ENCODE assay signal across 8 cellular contexts in the genomic region with DNA sequence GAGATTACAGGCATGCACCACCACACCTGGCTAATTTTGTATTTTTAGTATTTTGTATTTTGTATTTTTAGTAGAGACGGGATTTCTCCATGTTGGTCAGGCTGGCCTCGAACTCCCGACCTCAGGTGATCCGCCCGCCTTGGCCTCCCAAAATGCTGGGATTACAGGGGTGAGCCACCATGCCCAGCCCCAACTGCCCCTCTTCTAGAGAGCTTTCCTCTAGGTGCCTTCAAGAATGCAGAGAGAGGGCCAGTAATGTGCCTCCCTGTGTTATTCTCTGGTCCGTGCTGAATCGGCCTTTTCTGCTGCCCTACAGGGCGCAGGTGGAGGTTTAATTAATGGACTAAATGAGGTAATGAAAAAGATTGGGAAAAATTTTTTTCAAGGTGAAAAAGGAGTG. TPM values are rescaled to one million over a fixed set of nuclear protein-coding genes. Genes with fewer than 3 reads are reported as not detected.
"Had no signal": no experiment of that assay in that cellular context is flagged by ENCODE, and none has a peak within 500 bp of the region (broad histone marks: within the 10 kb centered on the region; RNA-seq: fewer than 3 reads in every experiment).

No MANE protein-coding gene starts in this region.

RNA-seq across cellular contexts. Expression of gene TNFAIP2, which starts 3.7 kb away (rescaled TPM):
- total RNA-seq: SK-MEL-5 had no signal

RNA-seq across cellular contexts. Expression of gene EXOC3L4, which starts 25.0 kb away (rescaled TPM):
- total RNA-seq: activated CD8-positive, alpha-beta T cell treated with anti-CD3 and anti-CD28 coated beads for 36 hours; activated naive CD8-positive, alpha-beta T cell treated with anti-CD3 and anti-CD28 coated beads for 36 hours; activated T-cell treated with anti-CD3 and anti-CD28 coated beads, Interleukin-2, amount 50 U/mL, for 72 hours; activated T-helper 2 cell treated with anti-CD3 and anti-CD28 coated beads, Interferon-gamma antibody, Interleukin-2, Interleukin-4, amounts not matched to agents 10 μg/mL and 5 μg/mL and 100 μg/mL, durations not matched to agents 14 hours and 24 hours and 36 hours; IMR-90; M059J; SK-MEL-5 had no signal
- polyA plus RNA-seq: IMR-90 had no signal

RNA-seq across cellular contexts. Expression of gene LBHD2, which starts 35.5 kb away (rescaled TPM):
- total RNA-seq: activated CD8-positive, alpha-beta T cell treated with anti-CD3 and anti-CD28 coated beads for 36 hours; activated naive CD8-positive, alpha-beta T cell treated with anti-CD3 and anti-CD28 coated beads for 36 hours; activated T-cell treated with anti-CD3 and anti-CD28 coated beads, Interleukin-2, amount 50 U/mL, for 72 hours; activated T-helper 2 cell treated with anti-CD3 and anti-CD28 coated beads, Interferon-gamma antibody, Interleukin-2, Interleukin-4, amounts not matched to agents 10 μg/mL and 5 μg/mL and 100 μg/mL, durations not matched to agents 14 hours and 24 hours and 36 hours; IMR-90; LHCN-M2; M059J; SK-MEL-5 had no signal
- polyA plus RNA-seq: IMR-90 had no signal
